8 cellular contexts compared by ENCODE assay signal in the genomic region with DNA sequence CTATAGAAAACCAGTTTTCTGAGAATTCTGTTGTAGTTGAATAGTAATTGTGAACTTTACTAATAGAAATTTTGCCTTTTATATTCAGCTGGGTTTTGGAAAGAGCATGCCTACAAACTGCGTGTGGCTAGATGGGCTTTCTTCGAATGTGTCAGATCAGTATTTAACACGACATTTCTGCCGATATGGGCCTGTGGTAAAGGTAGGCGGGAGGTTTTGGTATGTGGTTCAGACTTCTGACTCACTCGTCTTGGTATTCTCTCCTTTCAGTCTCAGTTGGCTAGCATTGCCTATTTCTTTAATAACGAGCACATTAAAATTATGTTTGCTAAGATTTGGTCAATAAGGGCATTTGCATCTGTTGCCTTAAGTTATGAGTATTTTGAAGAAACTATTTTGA. TPM values are rescaled to one million over a fixed set of nuclear protein-coding genes. Genes with fewer than 3 reads are reported as not detected.
A peak's percentile ranks its signal among the peaks of the same experiment; 100 is the strongest.
DNase-seq lines count a peak whose midpoint lies in the region; ATAC-seq lines count a peak whose summit lies in the region.

No MANE protein-coding gene starts in this region.

- no peaks in the 10 kb centered on the region for H3K27me3 Mint-ChIP-seq in activated T-cell treated with anti-CD3 and anti-CD28 coated beads, Interleukin-2, amount 50 U/mL, for 24 hours
- no peaks in the 10 kb centered on the region for H3K27me3 Mint-ChIP-seq in natural killer cell treated with Interleukin-12 subunit alpha and Interleukin-12 subunit beta and Interleukin-15 and Interleukin-18, amount 100 ng/mL, for 72 hours

- peaks cover 89% of the 10 kb centered on the region for H3K36me3 Mint-ChIP-seq in activated T-cell treated with anti-CD3 and anti-CD28 coated beads, Interleukin-2, amount 50 U/mL, for 24 hours (ENCODE audit: low read depth)
- H3K36me3 Mint-ChIP-seq in natural killer cell treated with Interleukin-12 subunit alpha and Interleukin-12 subunit beta and Interleukin-15 and Interleukin-18, amount 100 ng/mL, for 72 hours = peaks cover 21% of the 10 kb centered on the region

- peaks cover 66% of the 10 kb centered on the region for H3K4me1 Mint-ChIP-seq in activated T-cell treated with anti-CD3 and anti-CD28 coated beads, Interleukin-2, amount 50 U/mL, for 24 hours (ENCODE audit: low read depth)
- peaks cover 27 to 30% of the 10 kb centered on the region in 2 donors for H3K4me1 Mint-ChIP-seq in natural killer cell treated with Interleukin-12 subunit alpha and Interleukin-12 subunit beta and Interleukin-15 and Interleukin-18, amount 100 ng/mL, for 72 hours (ENCODE audit: low read depth in 2 of 2)

- H3K9me3 Mint-ChIP-seq in activated T-cell treated with anti-CD3 and anti-CD28 coated beads, Interleukin-2, amount 50 U/mL, for 24 hours = no peaks in the 10 kb centered on the region
- H3K9me3 Mint-ChIP-seq in natural killer cell treated with Interleukin-12 subunit alpha and Interleukin-12 subunit beta and Interleukin-15 and Interleukin-18, amount 100 ng/mL, for 72 hours = no peaks in the 10 kb centered on the region

- ATAC-seq in GM18907 (IDR thresholded peaks at IDR 0.05; ENCODE audit: unreplicated experiment) = peak; percentile 77
- peak; percentile 58 for ATAC-seq in HG03378 (IDR thresholded peaks at IDR 0.05; ENCODE audit: unreplicated experiment)
- ATAC-seq in natural killer cell treated with Interleukin-12 subunit alpha and Interleukin-12 subunit beta and Interleukin-15 and Interleukin-18, amount 100 ng/mL, for 72 hours = peak; percentile 93 to 97
- no peak for ATAC-seq in GM18519 (IDR thresholded peaks at IDR 0.05; ENCODE audit: low FRiP score, unreplicated experiment)

- H3K4me3 Mint-ChIP-seq in activated T-cell treated with anti-CD3 and anti-CD28 coated beads, Interleukin-2, amount 50 U/mL, for 24 hours = peak overlapping the region; percentile 42
- peak overlapping the region; percentile 76 for H3K4me3 Mint-ChIP-seq in natural killer cell treated with Interleukin-12 subunit alpha and Interleukin-12 subunit beta and Interleukin-15 and Interleukin-18, amount 100 ng/mL, for 72 hours

- peak overlapping the region; percentile 86 for H3K27ac Mint-ChIP-seq in activated T-cell treated with anti-CD3 and anti-CD28 coated beads, Interleukin-2, amount 50 U/mL, for 24 hours
- peak overlapping the region; percentile 59 to 70 for H3K27ac Mint-ChIP-seq in natural killer cell treated with Interleukin-12 subunit alpha and Interleukin-12 subunit beta and Interleukin-15 and Interleukin-18, amount 100 ng/mL, for 72 hours

- peak; percentile 62 for DNase-seq in activated T-cell treated with anti-CD3 and anti-CD28 coated beads, Interleukin-2, amount 50 U/mL, for 24 hours
- DNase-seq in natural killer cell treated with Interleukin-12 subunit alpha and Interleukin-12 subunit beta and Interleukin-15 and Interleukin-18, amount 100 ng/mL, for 72 hours (ENCODE audit: low spot score) = peak; percentile 84
- DNase-seq in NCI-H510A (lab: John Stamatoyannopoulos, UW) (no peak), SIG-M5 (lab: John Stamatoyannopoulos, UW) (no peak), NAMALWA (ENCODE audit: low spot score) (no peak)

RNA-seq across cellular contexts. Expression of a gene that starts 56.6 kb away (rescaled TPM):
- 100 to 1,000 TPM in 1 of 2 donors, 10 to 100 TPM in 1; 75.6 to 102 TPM for total RNA-seq in natural killer cell treated with Interleukin-12 subunit alpha and Interleukin-12 subunit beta and Interleukin-15 and Interleukin-18, amount 100 ng/mL, for 72 hours

Comparison
In these comparisons a context has a peak if more than half of its experiments do, and no peak if none do; other contexts are left out.
1. DNase-seq: peak in activated T-cell treated with anti-CD3 and anti-CD28 coated beads, Interleukin-2, amount 50 U/mL, for 24 hours (single experiment) and natural killer cell treated with Interleukin-12 subunit alpha and Interleukin-12 subunit beta and Interleukin-15 and Interleukin-18, amount 100 ng/mL, for 72 hours (single experiment); none in NCI-H510A (single experiment), SIG-M5 (single experiment) and NAMALWA (single experiment).